Comparison of ENCODE assay signal across 15 cellular contexts in genomic region chr11:100152751-100153150, GRCh38.
"Had no signal": no experiment of that assay in that cellular context is flagged by ENCODE, and none has a peak within 500 bp of the region (broad histone marks: within the 10 kb centered on the region; RNA-seq: fewer than 3 reads in every experiment).

No MANE protein-coding gene starts in this region.

- H3K36me3 Mint-ChIP-seq: mesothelial cell of epicardium had no signal

- H3K9me3 ChIP-seq: pancreas, suprapubic skin had no signal

- H3K27ac Mint-ChIP-seq: mesothelial cell of epicardium; stimulated activated naive CD8-positive, alpha-beta T cell treated with anti-CD3 and anti-CD28 coated beads, Interleukin-15, Interleukin-2, amounts not matched to agents 100 ng/mL and 50 ng/mL, for 24 hours had no signal

- DNase-seq: activated naive CD4-positive, alpha-beta T cell; aorta; foreskin fibroblast; left cardiac atrium; pancreas; trophoblast cell had no signal

- ATAC-seq: activated CD4-positive, CD25-positive, alpha-beta regulatory T cell treated with anti-CD3 and anti-CD28 coated beads, Interleukin-2, amount 50 U/mL, for 24 hours; esophagus mucosa; left cardiac atrium; pancreas had no signal

- H3K4me1 ChIP-seq: pancreas, suprapubic skin had no signal

- H3K36me3 ChIP-seq: cardiac muscle cell, pancreas, suprapubic skin had no signal

- FAIRE-seq: colon, pancreas had no signal

- H3K27me3 ChIP-seq: cardiac muscle cell, pancreas, suprapubic skin had no signal

- H3K4me3 Mint-ChIP-seq: mesothelial cell of epicardium; stimulated activated naive CD8-positive, alpha-beta T cell treated with anti-CD3 and anti-CD28 coated beads, Interleukin-15, Interleukin-2, amounts not matched to agents 100 ng/mL and 50 ng/mL, for 24 hours had no signal

- H3K4me3 ChIP-seq: cardiac muscle cell, lung, pancreas, skin epidermis, suprapubic skin had no signal

- H3K27me3 Mint-ChIP-seq: stimulated activated naive CD8-positive, alpha-beta T cell treated with anti-CD3 and anti-CD28 coated beads, Interleukin-15, Interleukin-2, amounts not matched to agents 100 ng/mL and 50 ng/mL, for 24 hours had no signal

- H3K27ac ChIP-seq: pancreas, skin epidermis, suprapubic skin had no signal
